9 cellular contexts compared by ENCODE assay signal in the genomic region with DNA sequence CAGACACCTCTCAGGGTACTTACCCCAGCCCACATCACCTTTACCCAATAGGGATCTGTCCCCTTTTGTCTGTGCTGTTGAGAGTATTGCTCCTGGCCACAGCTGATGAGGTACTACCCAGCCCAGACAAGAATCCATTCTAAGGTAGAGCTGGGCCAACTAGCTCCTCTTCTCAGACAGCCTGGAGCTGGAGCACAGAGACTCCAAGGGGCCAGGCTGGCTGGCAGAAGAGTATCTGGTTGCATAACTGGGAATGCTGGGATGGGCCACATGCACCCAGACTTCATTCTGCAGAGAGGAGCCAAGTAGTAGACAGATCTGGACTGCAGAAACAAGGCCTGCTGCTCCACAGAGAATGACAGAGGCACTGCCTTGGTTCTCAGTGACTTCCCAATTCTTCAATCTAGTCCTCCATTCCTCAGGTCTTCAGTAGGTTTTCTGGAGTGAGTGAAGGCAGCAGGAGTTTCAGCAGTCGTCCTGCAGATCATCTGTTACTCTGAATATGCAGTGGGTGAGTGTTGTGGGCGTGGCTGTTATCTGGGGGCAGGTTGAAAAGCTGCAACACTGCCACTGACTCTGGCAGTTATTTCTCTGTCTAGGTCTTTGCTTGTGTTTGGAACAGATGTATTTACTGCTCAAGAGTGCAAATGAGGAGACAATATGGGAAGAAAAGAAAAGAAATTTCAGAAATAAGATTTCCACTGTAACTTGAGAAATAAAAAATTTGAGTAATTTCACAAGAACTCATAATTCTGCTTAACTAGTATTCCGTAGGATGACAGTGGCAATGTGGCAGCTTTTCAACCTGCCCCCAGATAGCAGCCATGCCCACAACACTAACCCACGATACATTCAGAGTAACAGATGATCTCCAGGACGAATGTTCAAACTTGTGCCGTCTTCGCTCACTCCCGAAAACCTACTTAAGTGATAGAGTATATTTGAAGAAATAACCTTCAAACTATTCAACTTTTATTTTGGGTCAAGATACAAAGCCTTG. TPM values are rescaled to one million over a fixed set of nuclear protein-coding genes. Genes with fewer than 3 reads are reported as not detected.
DNase-seq lines count a peak whose midpoint lies in the region; ATAC-seq and TF ChIP-seq lines count a peak whose summit lies in the region.
"Had no signal": no experiment of that assay in that cellular context is flagged by ENCODE, and none has a peak within 500 bp of the region (broad histone marks: within the 10 kb centered on the region; RNA-seq: fewer than 3 reads in every experiment).

No MANE protein-coding gene starts in this region.

- H3K36me3 Mint-ChIP-seq in IgD-negative memory B cell = peaks cover 1% of the 10 kb centered on the region
- no peaks in the 10 kb centered on the region for H3K36me3 Mint-ChIP-seq in nephron (ENCODE audit: low read depth)

- in situ Hi-C loops in KBM-7 (cut with MboI; ENCODE audit: low pct_unique_long_range_greater_than_20kb, low sequenced_read_pairs) = no loop called here

- DNase-seq in Ammon's horn (ENCODE audit: low spot score) (peak; percentile 34), fibroblast of mammary gland (ENCODE audit: low read depth) (peak; percentile 20), NCI-H510A treated with DMSO at 0.1 percent for 48 hours (lab: John Stamatoyannopoulos, UW) (no peak), KBM-7 (no peak)
- DNase-seq: MM.1S had no signal

- H3K4me1 Mint-ChIP-seq in IgD-negative memory B cell (peaks cover 45 to 70% (median 68%) of the 10 kb centered on the region in 3 donors), nephron (peaks cover 55% of the 10 kb centered on the region)

- H3K9me3 Mint-ChIP-seq in IgD-negative memory B cell (no peaks in the 10 kb centered on the region), nephron (no peaks in the 10 kb centered on the region)

- peak overlapping the region in 2 of 3 donors; percentile 40 to 76 for H3K27ac Mint-ChIP-seq in IgD-negative memory B cell
- H3K27ac Mint-ChIP-seq in nephron = peak overlapping the region in 2 of 3 experiments; percentile 41 to 81

- H3K27me3 Mint-ChIP-seq in IgD-negative memory B cell (no peaks in the 10 kb centered on the region), nephron (ENCODE audit: low read depth) (no peaks in the 10 kb centered on the region)

- H3K4me3 Mint-ChIP-seq in IgD-negative memory B cell = peak overlapping the region in 2 of 4 donors; percentile 66 to 84
- H3K4me3 Mint-ChIP-seq in nephron = no peak overlapping the region

- H3K4me3 ChIP-seq in fibroblast of mammary gland (ENCODE audit: control insufficient read depth, low read depth, low read length) = no peak overlapping the region

- ATAC-seq in GM18873 (IDR thresholded peaks at IDR 0.05; ENCODE audit: low FRiP score, unreplicated experiment) (no peak), GM18868 (IDR thresholded peaks at IDR 0.05; ENCODE audit: unreplicated experiment) (no peak)

- TF ChIP-seq CTCF in fibroblast of mammary gland (conservative IDR thresholded peaks at IDR 0.05; ENCODE audit: control insufficient read depth, insufficient read depth, low read depth, low read length) = no peak
- no peak for TF ChIP-seq CTCF in nephron (IDR thresholded peaks at IDR 0.05; ENCODE audit: unreplicated experiment in 3 of 3)

RNA-seq across cellular contexts. Expression of a gene that starts 34.9 kb away (rescaled TPM):
- polyA plus RNA-seq in IgD-negative memory B cell = 41.2 TPM

Comparison
In these comparisons a context has a peak if more than half of its experiments do, and no peak if none do; other contexts are left out.
1. DNase-seq: peak in Ammon's horn (single experiment) and fibroblast of mammary gland (single experiment); none in NCI-H510A treated with DMSO at 0.1 percent for 48 hours (single experiment) and KBM-7 (single experiment).